Comparison of ENCODE assay signal across 8 cellular contexts in genomic region chr5:611731-612486, GRCh38. TPM values are rescaled to one million over a fixed set of nuclear protein-coding genes. Genes with fewer than 3 reads are reported as not detected.
DNase-seq lines count a peak whose midpoint lies in the region; ATAC-seq and TF ChIP-seq lines count a peak whose summit lies in the region.

TSS of gene CEP72 (plus strand) at chr5:612340. CDS start at chr5:612362, 22 bp downstream.

- no peaks in the 10 kb centered on the region for H3K9me3 ChIP-seq in adrenal gland (replicated peaks in 1 of 3)
- H3K9me3 ChIP-seq in left ventricle myocardium inferior (replicated peaks): peaks cover 3% of the 10 kb centered on the region
- H3K9me3 ChIP-seq in prostate gland: no peaks in the 10 kb centered on the region

- H3K36me3 ChIP-seq in adrenal gland (replicated peaks in 1 of 2) (no peaks in the 10 kb centered on the region), left ventricle myocardium inferior (no peaks in the 10 kb centered on the region), prostate gland (no peaks in the 10 kb centered on the region)

- H3K4me1 ChIP-seq in adrenal gland (replicated peaks in 1 of 2): peaks cover 6% of the 10 kb centered on the region in 2 donors
- peaks cover 19% of the 10 kb centered on the region for H3K4me1 ChIP-seq in left ventricle myocardium inferior
- no peaks in the 10 kb centered on the region for H3K4me1 ChIP-seq in prostate gland (replicated peaks)

- TF ChIP-seq CTCF in GM12865 (IDR thresholded peaks at IDR 0.05; ENCODE audit: insufficient read depth, low read depth, low read length, missing control alignments): no peak
- no peak for TF ChIP-seq CTCF in adrenal gland (IDR thresholded peaks at IDR 0.05)
- no peak for TF ChIP-seq CTCF in left ventricle myocardium inferior (IDR thresholded peaks at IDR 0.05; ENCODE audit: borderline replicate concordance)
- TF ChIP-seq CTCF in prostate gland (IDR thresholded peaks at IDR 0.05): no peak

- peak within 1 kb of the TSS in 2 of 5 donors; percentile 8 to 50 for H3K27ac ChIP-seq in adrenal gland
- H3K27ac ChIP-seq in left ventricle myocardium inferior (replicated peaks): peak within 1 kb of the TSS; percentile 27
- no peak within 1 kb of the TSS for H3K27ac ChIP-seq in prostate gland

- intact Hi-C loops in T-helper 1 cell treated with Interleukin-12 subunit alpha and Interleukin-12 subunit beta and Interleukin-4 antibody, amounts not matched to agents 30 ng/mL and 1 ng/mL, for 36 hours (cut with micrococcal nuclease): loop anchor here (1.0 to 10.0 kb wide), 13 partner anchors 70 to 1183 kb away; partner anchors contain the start of genes BRD9, CCDC127, MRPL36 and PDCD6
- intact Hi-C loops in adrenal gland (cut with DNase I): no loop called here
- intact Hi-C loops in left ventricle myocardium inferior (cut with micrococcal nuclease): no loop called here
- intact Hi-C loops in prostate gland (cut with DNase I): loop anchor here (10.0 kb wide), 1 partner anchor 137 kb away; no protein-coding TSS in a partner anchor

- TF ChIP-seq POLR2A in adrenal gland (IDR thresholded peaks at IDR 0.05) (no peak), prostate gland (IDR thresholded peaks at IDR 0.05) (no peak)

- WGBS in adrenal gland, 4 donors: 0 to 2% (median 1%) methylated on average over 7 to 71 of the region's 72 CpGs
- WGBS in prostate gland: 0% methylated on average over 42 of the region's 72 CpGs

- ATAC-seq in HG02678 (IDR thresholded peaks at IDR 0.05; ENCODE audit: unreplicated experiment): peak; percentile 83

- H3K27me3 ChIP-seq in adrenal gland (no peaks in the 10 kb centered on the region), left ventricle myocardium inferior (ENCODE audit: low read depth) (peaks cover 17% of the 10 kb centered on the region), prostate gland (replicated peaks; ENCODE audit: insufficient read depth) (peaks cover 5% of the 10 kb centered on the region)

- H3K4me3 ChIP-seq in GM12865 (ENCODE audit: low read depth, low read length) (peak within 1 kb of the TSS; percentile 96), adrenal gland (peak within 1 kb of the TSS in 3 of 4 donors; percentile 48 to 97 (median 79)), left ventricle myocardium inferior (peak within 1 kb of the TSS; percentile 87), prostate gland (peak within 1 kb of the TSS; percentile 86 to 88)

- DNase-seq in GM12865 (ENCODE audit: low read depth) (peak; percentile 94), NCI-H1417 treated with DMSO at 0.1 percent for 48 hours (lab: John Stamatoyannopoulos, UW) (peak; percentile 72), adrenal gland (peak; percentile 85 to 93 (median 90)), left ventricle myocardium inferior (peak; percentile 92), prostate gland (ENCODE audit: low spot score) (peak; percentile 87), ureter (ENCODE audit: low spot score) (peak; percentile 93)

RNA-seq across cellular contexts. Expression of gene CEP72, which starts in this region (rescaled TPM):
- total RNA-seq in T-helper 1 cell treated with Interleukin-12 subunit alpha and Interleukin-12 subunit beta and Interleukin-4 antibody, amounts not matched to agents 30 ng/mL and 1 ng/mL, for 36 hours: 22.5 and 28.4 TPM in 2 replicates
- total RNA-seq in adrenal gland: 1 to 10 TPM in 7 of 8 donors, under 1 TPM in 1; 0.36 to 7.8 (median 2.9) TPM
- 1 to 10 TPM in 2 of 3 donors, under 1 TPM in 1; 0.88 to 5.9 (median 2.1) TPM for polyA plus RNA-seq in adrenal gland
- total RNA-seq in left ventricle myocardium inferior: 1.7 TPM
- total RNA-seq in prostate gland: 10 to 100 TPM in 1 of 2 donors, 1 to 10 TPM in 1; 6.4 to 12.8 TPM
- total RNA-seq in ureter: 10.9 TPM

Comparison
In these comparisons a context has a peak if more than half of its experiments do, and no peak if none do; other contexts are left out.
1. intact Hi-C loops: an anchor here in T-helper 1 cell treated with Interleukin-12 subunit alpha and Interleukin-12 subunit beta and Interleukin-4 antibody, amounts not matched to agents 30 ng/mL and 1 ng/mL, for 36 hours (1.0 to 10.0 kb wide) and prostate gland (10.0 kb wide); none called in adrenal gland and left ventricle myocardium inferior.